Comparison of ENCODE assay signal across 8 cellular contexts in the genomic region with DNA sequence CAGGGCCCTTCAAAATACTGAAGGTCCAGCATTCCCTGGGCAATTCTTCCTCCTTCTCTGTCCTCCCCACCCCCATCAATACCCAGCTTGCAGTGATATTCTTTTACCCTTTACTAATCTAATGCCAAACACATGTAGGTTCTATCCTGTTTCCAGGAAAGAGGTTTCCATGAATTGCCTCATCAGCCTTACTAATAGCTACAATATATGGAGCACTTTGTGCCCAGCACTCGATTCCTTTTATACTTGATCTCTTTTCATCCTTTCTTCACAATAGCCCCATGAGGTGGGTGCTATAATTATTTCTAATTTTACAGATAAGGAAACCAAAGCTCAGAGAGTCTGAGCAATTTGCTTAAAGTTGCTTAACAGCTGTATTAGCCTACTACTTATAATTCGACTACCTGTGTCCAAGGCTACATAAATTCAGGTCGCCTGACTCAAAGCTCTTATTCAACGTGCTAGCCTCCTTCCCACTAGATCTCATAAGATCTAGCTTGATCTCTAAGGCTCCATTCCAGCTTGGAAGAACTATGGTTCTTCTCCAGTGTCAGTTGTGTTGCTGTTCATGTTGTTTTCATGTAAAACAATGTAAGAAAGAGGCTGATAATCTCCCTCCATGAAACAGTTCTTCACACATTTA.
DNase-seq lines count a peak whose midpoint lies in the region; ATAC-seq and TF ChIP-seq lines count a peak whose summit lies in the region.

No MANE protein-coding gene starts in this region.

- ATAC-seq in GM18858 (IDR thresholded peaks at IDR 0.05; ENCODE audit: unreplicated experiment) (peak; percentile 0), GM18873 (IDR thresholded peaks at IDR 0.05; ENCODE audit: low FRiP score, unreplicated experiment) (no peak), HG03159 (IDR thresholded peaks at IDR 0.05; ENCODE audit: unreplicated experiment) (no peak)

- intact Hi-C loops in dendritic cell treated with granulocyte-macrophage colony-stimulating factor and Interleukin-4, amounts not matched to agents 40 ng/mL and 50 ng/mL, for 4 days (cut with micrococcal nuclease), result loop anchor here (5.0 kb wide), 1 partner anchor 35 kb away; no protein-coding TSS in a partner anchor

- no peaks in the 10 kb centered on the region for H3K9me3 Mint-ChIP-seq in dendritic cell treated with granulocyte-macrophage colony-stimulating factor and Interleukin-4, amounts not matched to agents 40 ng/mL and 50 ng/mL, for 4 days
- no peaks in the 10 kb centered on the region for H3K9me3 Mint-ChIP-seq in progenitor cell of endocrine pancreas (ENCODE audit: low read depth)

- DNase-seq in LHCN-M2 (ENCODE audit: low read depth), result peak; percentile 49
- no peak for DNase-seq in progenitor cell of endocrine pancreas (ENCODE audit: low spot score, unreplicated experiment)
- no peak for DNase-seq in germinal center (ENCODE audit: low spot score)
- no peak for DNase-seq in GF-D8 (lab: John Stamatoyannopoulos, UW)

- H3K27ac Mint-ChIP-seq in dendritic cell treated with granulocyte-macrophage colony-stimulating factor and Interleukin-4, amounts not matched to agents 40 ng/mL and 50 ng/mL, for 4 days, result peak overlapping the region; percentile 20
- H3K27ac Mint-ChIP-seq in progenitor cell of endocrine pancreas, result peak overlapping the region; percentile 82

- no peaks in the 10 kb centered on the region for H3K36me3 Mint-ChIP-seq in dendritic cell treated with granulocyte-macrophage colony-stimulating factor and Interleukin-4, amounts not matched to agents 40 ng/mL and 50 ng/mL, for 4 days (ENCODE audit: low read depth)
- no peaks in the 10 kb centered on the region for H3K36me3 Mint-ChIP-seq in progenitor cell of endocrine pancreas (ENCODE audit: insufficient read depth)

- TF ChIP-seq CTCF in progenitor cell of endocrine pancreas (IDR thresholded peaks at IDR 0.05; ENCODE audit: unreplicated experiment), result no peak

- no peaks in the 10 kb centered on the region for H3K27me3 Mint-ChIP-seq in dendritic cell treated with granulocyte-macrophage colony-stimulating factor and Interleukin-4, amounts not matched to agents 40 ng/mL and 50 ng/mL, for 4 days
- no peaks in the 10 kb centered on the region for H3K27me3 Mint-ChIP-seq in progenitor cell of endocrine pancreas

- H3K4me3 Mint-ChIP-seq in dendritic cell treated with granulocyte-macrophage colony-stimulating factor and Interleukin-4, amounts not matched to agents 40 ng/mL and 50 ng/mL, for 4 days, result no peak overlapping the region
- H3K4me3 Mint-ChIP-seq in progenitor cell of endocrine pancreas (ENCODE audit: low read depth), result no peak overlapping the region

- H3K4me1 Mint-ChIP-seq in dendritic cell treated with granulocyte-macrophage colony-stimulating factor and Interleukin-4, amounts not matched to agents 40 ng/mL and 50 ng/mL, for 4 days (ENCODE audit: low read depth), result peaks cover 26% of the 10 kb centered on the region
- H3K4me1 Mint-ChIP-seq in progenitor cell of endocrine pancreas (ENCODE audit: low read depth), result peaks cover 20% of the 10 kb centered on the region
